Comparison of ENCODE assay signal across 9 cellular contexts in the genomic region with DNA sequence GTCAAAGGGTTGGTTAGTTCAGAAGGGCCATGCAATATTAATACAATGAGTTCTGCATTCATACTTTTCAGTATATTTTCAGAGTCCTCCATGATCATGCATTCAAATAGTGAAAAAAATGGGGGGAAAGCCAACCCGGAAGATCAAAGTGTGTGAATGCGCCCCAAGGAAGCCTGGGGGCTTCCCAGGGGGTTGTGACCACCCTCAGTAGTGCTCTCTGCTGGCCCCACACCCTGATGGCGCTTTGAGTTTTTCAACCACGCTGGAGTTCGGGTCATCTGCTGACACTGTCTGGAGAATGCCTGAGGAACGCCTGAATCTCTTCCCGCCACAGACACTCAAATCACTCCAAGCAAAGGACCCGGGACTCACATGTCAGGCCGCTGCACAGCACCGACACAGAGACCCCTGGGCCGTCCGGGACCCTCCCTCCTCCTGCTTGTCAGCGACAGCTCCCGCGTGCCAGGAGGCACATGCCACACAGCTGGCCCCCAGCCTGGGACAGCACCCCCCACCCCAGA. TPM values are rescaled to one million over a fixed set of nuclear protein-coding genes. Genes with fewer than 3 reads are reported as not detected.
DNase-seq lines count a peak whose midpoint lies in the region; ATAC-seq and TF ChIP-seq lines count a peak whose summit lies in the region.
"Had no signal": no experiment of that assay in that cellular context is flagged by ENCODE, and none has a peak within 500 bp of the region (broad histone marks: within the 10 kb centered on the region; RNA-seq: fewer than 3 reads in every experiment).

No MANE protein-coding gene starts in this region.

- intact Hi-C loops in colonic mucosa (cut with DNase I): loop anchor here (10.0 kb wide), 1 partner anchor 136 kb away; no protein-coding TSS in a partner anchor

- H3K9me3 ChIP-seq in colonic mucosa: no peaks in the 10 kb centered on the region
- no peaks in the 10 kb centered on the region for H3K9me3 ChIP-seq in mesodermal cell (ENCODE audit: control insufficient read depth, low read length)

- 6% methylated on average over 7 to 15 of the region's 15 CpGs for WGBS in mesodermal cell (ENCODE audit: insufficient coverage in 2 of 2), 2 experiments

- H3K9ac ChIP-seq in colonic mucosa (ENCODE audit: low read depth in 2 of 2, low read length in 2 of 2): peak overlapping the region; percentile 89 to 95

- H3K27me3 ChIP-seq in colonic mucosa: no peaks in the 10 kb centered on the region

- H3K27ac Mint-ChIP-seq in stimulated activated naive CD8-positive, alpha-beta T cell treated with anti-CD3 and anti-CD28 coated beads, Interleukin-15, Interleukin-2, amounts not matched to agents 100 ng/mL and 50 ng/mL, for 24 hours: no peak overlapping the region
- H3K27ac Mint-ChIP-seq: activated naive CD8-positive, alpha-beta T cell treated with anti-CD3 and anti-CD28 coated beads, Interleukin-2, amount 10 ng/mL, durations not matched to agents 7 days and 5 days had no signal

- H3K36me3 Mint-ChIP-seq in stimulated activated naive CD8-positive, alpha-beta T cell treated with anti-CD3 and anti-CD28 coated beads, Interleukin-15, Interleukin-2, amounts not matched to agents 100 ng/mL and 50 ng/mL, for 24 hours (ENCODE audit: low read depth): no peaks in the 10 kb centered on the region
- H3K36me3 Mint-ChIP-seq: activated naive CD8-positive, alpha-beta T cell treated with anti-CD3 and anti-CD28 coated beads, Interleukin-2, amount 10 ng/mL, durations not matched to agents 7 days and 5 days had no signal

- H3K4me3 Mint-ChIP-seq in stimulated activated naive CD8-positive, alpha-beta T cell treated with anti-CD3 and anti-CD28 coated beads, Interleukin-15, Interleukin-2, amounts not matched to agents 100 ng/mL and 50 ng/mL, for 24 hours: peak overlapping the region; percentile 59
- H3K4me3 Mint-ChIP-seq: activated naive CD8-positive, alpha-beta T cell treated with anti-CD3 and anti-CD28 coated beads, Interleukin-2, amount 10 ng/mL, durations not matched to agents 7 days and 5 days had no signal

- H3K4me1 Mint-ChIP-seq in stimulated activated naive CD8-positive, alpha-beta T cell treated with anti-CD3 and anti-CD28 coated beads, Interleukin-15, Interleukin-2, amounts not matched to agents 100 ng/mL and 50 ng/mL, for 24 hours (ENCODE audit: low read depth): peaks cover 36% of the 10 kb centered on the region

- no peak for DNase-seq in stimulated activated naive CD8-positive, alpha-beta T cell treated with anti-CD3 and anti-CD28 coated beads, Interleukin-15, Interleukin-2, amounts not matched to agents 100 U/mL and 50 U/mL, for 24 hours
- no peak for DNase-seq in colonic mucosa
- DNase-seq in effector CD8-positive, alpha-beta T cell (lab: John Stamatoyannopoulos, UW): no peak
- DNase-seq in AG08396 (ENCODE audit: low spot score): no peak
- DNase-seq: activated naive CD8-positive, alpha-beta T cell treated with anti-CD3 and anti-CD28 coated beads, Interleukin-2, amount 10 ng/mL, durations not matched to agents 7 days and 5 days had no signal

- H3K36me3 ChIP-seq in colonic mucosa (no peaks in the 10 kb centered on the region), mesodermal cell (ENCODE audit: control insufficient read depth, insufficient read depth, low read length) (peaks cover 12% of the 10 kb centered on the region)

- ATAC-seq in stimulated activated naive CD8-positive, alpha-beta T cell treated with anti-CD3 and anti-CD28 coated beads, Interleukin-15, Interleukin-2, amounts not matched to agents 100 U/mL and 50 U/mL, for 24 hours: no peak
- no peak for ATAC-seq in GM21619 (IDR thresholded peaks at IDR 0.05; ENCODE audit: unreplicated experiment)
- ATAC-seq in GM21529 (IDR thresholded peaks at IDR 0.05; ENCODE audit: unreplicated experiment): no peak

- H3K4me1 ChIP-seq in colonic mucosa (peaks cover 14% of the 10 kb centered on the region), mesodermal cell (ENCODE audit: control insufficient read depth, insufficient read depth, low read length, poor library complexity, severe bottlenecking) (no peaks in the 10 kb centered on the region)

- H3K27ac ChIP-seq in colonic mucosa (peak overlapping the region; percentile 66), mesodermal cell (ENCODE audit: low read depth, low read length, severe bottlenecking) (no peak overlapping the region)

- no peak for TF ChIP-seq CTCF in colonic mucosa (IDR thresholded peaks at IDR 0.05)

- H3K27me3 Mint-ChIP-seq in stimulated activated naive CD8-positive, alpha-beta T cell treated with anti-CD3 and anti-CD28 coated beads, Interleukin-15, Interleukin-2, amounts not matched to agents 100 ng/mL and 50 ng/mL, for 24 hours: peaks cover 28% of the 10 kb centered on the region

- no peaks in the 10 kb centered on the region for H3K9me3 Mint-ChIP-seq in stimulated activated naive CD8-positive, alpha-beta T cell treated with anti-CD3 and anti-CD28 coated beads, Interleukin-15, Interleukin-2, amounts not matched to agents 100 ng/mL and 50 ng/mL, for 24 hours

- H3K4me3 ChIP-seq in colonic mucosa (peak overlapping the region; percentile 67), mesodermal cell (ENCODE audit: extremely low read depth, insufficient read depth, low read length, poor library complexity, severe bottlenecking) (peak overlapping the region; percentile 84)

RNA-seq across cellular contexts. Expression of a gene that starts 1.0 kb away (rescaled TPM):
- total RNA-seq in colonic mucosa: 10 to 100 TPM; 41.1 to 58.2 TPM
- 37.7 TPM for polyA plus RNA-seq in mesodermal cell (2013, experiment 1 of 2)
- polyA plus RNA-seq in mesodermal cell (2013, experiment 2 of 2): 37.1 TPM
